Comparison of ENCODE assay signal across 9 cellular contexts in genomic region chr7:98280296-98280695, GRCh38. TPM values are rescaled to one million over a fixed set of nuclear protein-coding genes. Genes with fewer than 3 reads are reported as not detected.
DNase-seq lines count a peak whose midpoint lies in the region; ATAC-seq and TF ChIP-seq lines count a peak whose summit lies in the region.
"Had no signal": no experiment of that assay in that cellular context is flagged by ENCODE, and none has a peak within 500 bp of the region (broad histone marks: within the 10 kb centered on the region; RNA-seq: fewer than 3 reads in every experiment).

No MANE protein-coding gene starts in this region.

- H3K4me1 Mint-ChIP-seq in CD14-positive monocyte (peaks cover 51% of the 10 kb centered on the region), neural crest cell (peaks cover 23% of the 10 kb centered on the region), chondrocyte (ENCODE audit: low read depth) (peaks cover 38% of the 10 kb centered on the region)

- peak overlapping the region; percentile 64 for H3K9ac ChIP-seq in MM.1S (ENCODE audit: low read length)

- TF ChIP-seq CTCF in CD14-positive monocyte (IDR thresholded peaks at IDR 0.05) = no peak
- TF ChIP-seq CTCF in MM.1S (IDR thresholded peaks at IDR 0.05; ENCODE audit: low read length) = no peak
- no peak for TF ChIP-seq CTCF in neural crest cell (conservative IDR thresholded peaks at IDR 0.05)
- TF ChIP-seq CTCF in chondrocyte (IDR thresholded peaks at IDR 0.05) = no peak

- no peak for ATAC-seq in HG02588 (IDR thresholded peaks at IDR 0.05; ENCODE audit: unreplicated experiment)

- H3K27ac Mint-ChIP-seq in CD14-positive monocyte = peak overlapping the region; percentile 93 to 97 (median 96)
- H3K27ac Mint-ChIP-seq in neural crest cell (ENCODE audit: unreplicated experiment) = no peak overlapping the region
- H3K27ac Mint-ChIP-seq in chondrocyte (ENCODE audit: unreplicated experiment) = no peak overlapping the region

- no peaks in the 10 kb centered on the region for H3K9me3 ChIP-seq in MM.1S (replicated peaks; ENCODE audit: insufficient read depth, low read length)
- H3K9me3 ChIP-seq in effector memory CD4-positive, alpha-beta T cell (ENCODE audit: control insufficient read depth, low read length) = no peaks in the 10 kb centered on the region

- H3F3A ChIP-seq in MM.1S (ENCODE audit: insufficient read depth, low read length) = peaks cover 9% of the 10 kb centered on the region

- peaks cover 0 to 2% (median 0%) of the 10 kb centered on the region in 3 donors for H3K27me3 Mint-ChIP-seq in CD14-positive monocyte (ENCODE audit: low read depth in 3 of 3)
- H3K27me3 Mint-ChIP-seq in neural crest cell (ENCODE audit: low read depth) = no peaks in the 10 kb centered on the region
- H3K27me3 Mint-ChIP-seq in chondrocyte (ENCODE audit: low read depth) = no peaks in the 10 kb centered on the region

- H3K9me3 Mint-ChIP-seq in CD14-positive monocyte (no peaks in the 10 kb centered on the region), neural crest cell (no peaks in the 10 kb centered on the region), chondrocyte (ENCODE audit: low read depth) (no peaks in the 10 kb centered on the region)

- H3K4me2 ChIP-seq in MM.1S (ENCODE audit: low read depth, low read length) = peak overlapping the region; percentile 79

- H3K36me3 ChIP-seq in MM.1S (replicated peaks; ENCODE audit: insufficient read depth, low read length) = no peaks in the 10 kb centered on the region
- H3K36me3 ChIP-seq in effector memory CD4-positive, alpha-beta T cell (ENCODE audit: control insufficient read depth, insufficient read depth, low read length) = no peaks in the 10 kb centered on the region

- H2AFZ ChIP-seq in MM.1S (ENCODE audit: low read length) = peak overlapping the region; percentile 90

- H3K27me3 ChIP-seq in MM.1S (replicated peaks; ENCODE audit: insufficient read depth, low read length) = no peaks in the 10 kb centered on the region
- no peaks in the 10 kb centered on the region for H3K27me3 ChIP-seq in effector memory CD4-positive, alpha-beta T cell (replicated peaks; ENCODE audit: control insufficient read depth, insufficient read depth, low read length, poor library complexity, severe bottlenecking)

- H3K4me1 ChIP-seq in MM.1S (ENCODE audit: low read length) = peaks cover 10% of the 10 kb centered on the region; the same call in 1 of the 2 replicates
- H3K4me1 ChIP-seq in effector memory CD4-positive, alpha-beta T cell (ENCODE audit: control insufficient read depth, insufficient read depth, low read length, poor library complexity, severe bottlenecking) = peaks cover 28% of the 10 kb centered on the region

- no peaks in the 10 kb centered on the region for H3K9me2 ChIP-seq in MM.1S (replicated peaks; ENCODE audit: insufficient read depth, low read length)

- DNase-seq in CD14-positive monocyte (ENCODE audit: low spot score) (no peak), MM.1S (no peak), neural crest cell (ENCODE audit: low read depth, low spot score) (no peak), NOMO-1 treated with DMSO at 0.1 percent for 48 hours (lab: John Stamatoyannopoulos, UW; ENCODE audit: unreplicated experiment) (no peak), LoVo (ENCODE audit: low spot score) (no peak), chondrocyte (ENCODE audit: low spot score) (no peak)
- DNase-seq in effector memory CD4-positive, alpha-beta T cell = no peak
- DNase-seq: midbrain had no signal

- peak overlapping the region; percentile 84 for H3K27ac ChIP-seq in MM.1S (ENCODE audit: low read length)
- peak overlapping the region; percentile 71 for H3K27ac ChIP-seq in effector memory CD4-positive, alpha-beta T cell (ENCODE audit: insufficient read depth, low read length, poor library complexity, severe bottlenecking)

- H3K4me3 Mint-ChIP-seq in CD14-positive monocyte (peak overlapping the region; percentile 84 to 88), neural crest cell (peak overlapping the region; percentile 92), chondrocyte (ENCODE audit: unreplicated experiment) (no peak overlapping the region)

- intact Hi-C loops in CD14-positive monocyte (cut with micrococcal nuclease) = loop anchor here (5.0 to 10.0 kb wide), 2 partner anchors 148 to 525 kb away; no protein-coding TSS in a partner anchor

- H4K20me1 ChIP-seq in MM.1S (ENCODE audit: insufficient read depth, low read length) = no peaks in the 10 kb centered on the region

- H3K4me3 ChIP-seq in MM.1S (ENCODE audit: low read length) = peak overlapping the region; percentile 78
- H3K4me3 ChIP-seq in effector memory CD4-positive, alpha-beta T cell (ENCODE audit: insufficient read depth, low read depth, low read length, poor library complexity, severe bottlenecking) = peak overlapping the region; percentile 63

- peaks cover 36% of the 10 kb centered on the region for H3K79me2 ChIP-seq in MM.1S (ENCODE audit: low read length)

- peaks cover 19 to 31% of the 10 kb centered on the region in 2 donors for H3K36me3 Mint-ChIP-seq in CD14-positive monocyte
- H3K36me3 Mint-ChIP-seq in neural crest cell (ENCODE audit: low read depth) = no peaks in the 10 kb centered on the region
- peaks cover 12% of the 10 kb centered on the region for H3K36me3 Mint-ChIP-seq in chondrocyte (ENCODE audit: low read depth)

RNA-seq across cellular contexts. Expression of gene BRI3, which starts 1.2 kb away (rescaled TPM):
- polyA plus RNA-seq in CD14-positive monocyte = 100 to 1,000 TPM; 120 to 149 TPM
- total RNA-seq in neural crest cell (112 and 119 TPM in 2 replicates), chondrocyte (264 to 370 TPM (median 359 TPM) in 3 replicates)

RNA-seq across cellular contexts. Expression of gene TECPR1, which starts 28.3 kb away (rescaled TPM):
- 10 to 100 TPM in 1 of 2 donors, 1 to 10 TPM in 1; 5.7 to 10.2 TPM for polyA plus RNA-seq in CD14-positive monocyte
- total RNA-seq in neural crest cell (30.3 and 35.2 TPM in 2 replicates), chondrocyte (27.3 to 33.8 TPM (median 32.0 TPM) in 3 replicates)

Comparison
In these comparisons a context has a peak if more than half of its experiments do, and no peak if none do; other contexts are left out.
1. H3K27ac Mint-ChIP-seq: peak in CD14-positive monocyte (7 of 7); none in neural crest cell (single experiment) and chondrocyte (single experiment).